ENCODE assay signal across 8 cellular contexts in genomic region chr13:94595006-94595942, GRCh38. TPM values are rescaled to one million over a fixed set of nuclear protein-coding genes. Genes with fewer than 3 reads are reported as not detected.
DNase-seq lines count a peak whose midpoint lies in the region; ATAC-seq, FAIRE-seq and TF ChIP-seq lines count a peak whose summit lies in the region.

No MANE protein-coding gene starts in this region.

- peaks cover 18% of the 10 kb centered on the region; the same call in 2 of the 3 replicates for H3K4me1 ChIP-seq in A549
- H3K4me1 ChIP-seq in OCI-LY1 (ENCODE audit: insufficient read depth, low read length, severe bottlenecking) = peaks cover 29% of the 10 kb centered on the region
- H3K4me1 ChIP-seq in skeletal muscle satellite cell (ENCODE audit: control insufficient read depth, insufficient read depth, low read length) = peaks cover 14% of the 10 kb centered on the region

- H3K9ac ChIP-seq in OCI-LY1 (ENCODE audit: low read length) (peak overlapping the region; percentile 90), skeletal muscle satellite cell (ENCODE audit: low read depth, low read length) (peak overlapping the region; percentile 97)

- ATAC-seq in A549 = peak; percentile 75 to 78
- ATAC-seq in GM18511 (IDR thresholded peaks at IDR 0.05; ENCODE audit: unreplicated experiment) = peak; percentile 70
- ATAC-seq in HG02938 (IDR thresholded peaks at IDR 0.05; ENCODE audit: unreplicated experiment) = peak; percentile 59
- peak; percentile 67 for ATAC-seq in activated naive CD8-positive, alpha-beta T cell treated with anti-CD3 and anti-CD28 coated beads, Interleukin-2, amount 10 ng/mL, durations not matched to agents 7 days and 5 days (ENCODE audit: low read depth)

- no peaks in the 10 kb centered on the region for H3K27me3 Mint-ChIP-seq in activated naive CD8-positive, alpha-beta T cell treated with anti-CD3 and anti-CD28 coated beads, Interleukin-2, amount 10 ng/mL, durations not matched to agents 7 days and 5 days

- H2AFZ ChIP-seq in OCI-LY1 (ENCODE audit: low read length) = no peak overlapping the region

- H3K4me1 Mint-ChIP-seq in activated naive CD8-positive, alpha-beta T cell treated with anti-CD3 and anti-CD28 coated beads, Interleukin-2, amount 10 ng/mL, durations not matched to agents 7 days and 5 days = peaks cover 27% of the 10 kb centered on the region

- peak in 1 of 2 experiments; percentile 11 for DNase-seq in A549 (ENCODE audit: low read depth in 1 of 2, low spot score in 1 of 2)
- peak; percentile 50 for DNase-seq in activated naive CD8-positive, alpha-beta T cell treated with anti-CD3 and anti-CD28 coated beads, Interleukin-2, amount 10 ng/mL, durations not matched to agents 7 days and 5 days
- DNase-seq in hepatic stellate cell (ENCODE audit: low spot score) = peak; percentile 31
- no peak for DNase-seq in NCI-H2107 (lab: John Stamatoyannopoulos, UW)

- POLR2A ChIA-PET in A549 (lab: Yijun Ruan, JAX) = interaction anchor here (0.8 to 2.2 kb wide), 6 partner anchors 10 to 46 kb away, joined by 3 to 30 read pairs (median 4); no protein-coding TSS in a partner anchor
- POLR2A ChIA-PET in activated naive CD8-positive, alpha-beta T cell treated with anti-CD3 and anti-CD28 coated beads, Interleukin-2, amount 10 ng/mL, durations not matched to agents 7 days and 5 days (lab: Charles Lee) = interaction anchor here (0.6 to 2.3 kb wide), 13 partner anchors 9 to 271 kb away, joined by 3 to 43 read pairs (median 5); no protein-coding TSS in a partner anchor

- no peaks in the 10 kb centered on the region for H4K20me1 ChIP-seq in OCI-LY1 (ENCODE audit: insufficient read depth, low read length)

- peaks cover 10% of the 10 kb centered on the region for H3F3A ChIP-seq in OCI-LY1 (ENCODE audit: insufficient read depth, low read length)

- peak overlapping the region; percentile 87 for H3K4me3 ChIP-seq in A549
- peak overlapping the region; percentile 86 for H3K4me3 ChIP-seq in OCI-LY1 (ENCODE audit: low read depth, low read length, poor library complexity, severe bottlenecking)
- peak overlapping the region; percentile 94 for H3K4me3 ChIP-seq in skeletal muscle satellite cell (ENCODE audit: low read length)

- H3K4me3 Mint-ChIP-seq in activated naive CD8-positive, alpha-beta T cell treated with anti-CD3 and anti-CD28 coated beads, Interleukin-2, amount 10 ng/mL, durations not matched to agents 7 days and 5 days = peak overlapping the region; percentile 91

- WGBS in A549 (ENCODE audit: missing lambda C conversion rate) = 10% methylated on average over 15 of the region's 16 CpGs

- H3K27ac ChIP-seq in A549 (peak overlapping the region; percentile 90 to 92), OCI-LY1 (ENCODE audit: low read depth, low read length, poor library complexity, severe bottlenecking) (peak overlapping the region; percentile 63)

- CTCF ChIA-PET in A549 (lab: Yijun Ruan, JAX) = interaction anchor here (1.6 kb wide), 1 partner anchor 22 kb away, joined by 7 read pairs; no protein-coding TSS in a partner anchor

- H3K79me2 ChIP-seq in OCI-LY1 (ENCODE audit: insufficient read depth, low read length) = peaks cover 28% of the 10 kb centered on the region

- FAIRE-seq in A549 (lab: Jason Lieb, UNC) = no peak

- peak overlapping the region; percentile 81 for H3K27ac Mint-ChIP-seq in activated naive CD8-positive, alpha-beta T cell treated with anti-CD3 and anti-CD28 coated beads, Interleukin-2, amount 10 ng/mL, durations not matched to agents 7 days and 5 days

- H3K9me3 Mint-ChIP-seq in activated naive CD8-positive, alpha-beta T cell treated with anti-CD3 and anti-CD28 coated beads, Interleukin-2, amount 10 ng/mL, durations not matched to agents 7 days and 5 days = no peaks in the 10 kb centered on the region

- peak overlapping the region; percentile 87 for H3K4me2 ChIP-seq in A549
- peak overlapping the region; percentile 84 for H3K4me2 ChIP-seq in OCI-LY1 (ENCODE audit: low read length)
- peak overlapping the region; percentile 95 for H3K4me2 ChIP-seq in skeletal muscle satellite cell (ENCODE audit: low read length)

- H3K9me2 ChIP-seq in OCI-LY1 (ENCODE audit: low read depth, low read length) = no peaks in the 10 kb centered on the region

- no peak for TF ChIP-seq POLR2A in A549 (IDR thresholded peaks at IDR 0.05; ENCODE audit: low read length)

- H3K27me3 ChIP-seq in OCI-LY1 (ENCODE audit: insufficient read depth, low read length) = no peaks in the 10 kb centered on the region
- H3K27me3 ChIP-seq in skeletal muscle satellite cell (ENCODE audit: control insufficient read depth, insufficient read depth, low read length) = no peaks in the 10 kb centered on the region

- no peaks in the 10 kb centered on the region for H3K9me3 ChIP-seq in A549
- no peaks in the 10 kb centered on the region for H3K9me3 ChIP-seq in OCI-LY1 (ENCODE audit: low read length)
- H3K9me3 ChIP-seq in skeletal muscle satellite cell (replicated peaks; ENCODE audit: low read length) = no peaks in the 10 kb centered on the region

- TF ChIP-seq CTCF in A549 (IDR thresholded peaks at IDR 0.05) (no peak), OCI-LY1 (IDR thresholded peaks at IDR 0.05; ENCODE audit: low read length) (no peak)

- no peak for TF ChIP-seq EP300 in A549 (IDR thresholded peaks at IDR 0.05)

- peaks cover 18% of the 10 kb centered on the region for H3K36me3 Mint-ChIP-seq in activated naive CD8-positive, alpha-beta T cell treated with anti-CD3 and anti-CD28 coated beads, Interleukin-2, amount 10 ng/mL, durations not matched to agents 7 days and 5 days

- no peak for TF ChIP-seq RAD21 in A549 (conservative IDR thresholded peaks at IDR 0.05 in 1 of 2, IDR thresholded peaks at IDR 0.05 in 1 of 2)

- H3K36me3 ChIP-seq in OCI-LY1 (ENCODE audit: insufficient read depth, low read length) = peaks cover 38% of the 10 kb centered on the region
- H3K36me3 ChIP-seq in skeletal muscle satellite cell (ENCODE audit: insufficient read depth, low read length) = peaks cover 27% of the 10 kb centered on the region

TF ChIP-seq in A549, 52 proteins besides CTCF, POLR2A, EP300 and RAD21 (continues in another document):
- no peak for TF ChIP-seq SMC3 (IDR thresholded peaks at IDR 0.05)
- TF ChIP-seq, protein P1, sequence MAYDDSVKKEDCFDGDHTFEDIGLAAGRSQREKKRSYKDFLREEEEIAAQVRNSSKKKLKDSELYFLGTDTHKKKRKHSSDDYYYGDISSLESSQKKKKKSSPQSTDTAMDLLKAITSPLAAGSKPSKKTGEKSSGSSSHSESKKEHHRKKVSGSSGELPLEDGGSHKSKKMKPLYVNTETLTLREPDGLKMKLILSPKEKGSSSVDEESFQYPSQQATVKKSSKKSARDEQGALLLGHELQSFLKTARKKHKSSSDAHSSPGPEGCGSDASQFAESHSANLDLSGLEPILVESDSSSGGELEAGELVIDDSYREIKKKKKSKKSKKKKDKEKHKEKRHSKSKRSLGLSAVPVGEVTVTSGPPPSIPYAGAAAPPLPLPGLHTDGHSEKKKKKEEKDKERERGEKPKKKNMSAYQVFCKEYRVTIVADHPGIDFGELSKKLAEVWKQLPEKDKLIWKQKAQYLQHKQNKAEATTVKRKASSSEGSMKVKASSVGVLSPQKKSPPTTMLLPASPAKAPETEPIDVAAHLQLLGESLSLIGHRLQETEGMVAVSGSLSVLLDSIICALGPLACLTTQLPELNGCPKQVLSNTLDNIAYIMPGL (CRISPR knock-in tag; IDR thresholded peaks at IDR 0.05; ENCODE audit: borderline replicate concordance) = no peak
- TF ChIP-seq ESRRA (IDR thresholded peaks at IDR 0.05; ENCODE audit: borderline replicate concordance, low read length) = no peak
- no peak for TF ChIP-seq MAZ (IDR thresholded peaks at IDR 0.05; ENCODE audit: borderline replicate concordance, low read depth, low read length)
- no peak for TF ChIP-seq JUNB (IDR thresholded peaks at IDR 0.05)
- TF ChIP-seq, protein P2, sequence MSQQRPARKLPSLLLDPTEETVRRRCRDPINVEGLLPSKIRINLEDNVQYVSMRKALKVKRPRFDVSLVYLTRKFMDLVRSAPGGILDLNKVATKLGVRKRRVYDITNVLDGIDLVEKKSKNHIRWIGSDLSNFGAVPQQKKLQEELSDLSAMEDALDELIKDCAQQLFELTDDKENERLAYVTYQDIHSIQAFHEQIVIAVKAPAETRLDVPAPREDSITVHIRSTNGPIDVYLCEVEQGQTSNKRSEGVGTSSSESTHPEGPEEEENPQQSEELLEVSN (IDR thresholded peaks at IDR 0.05; ENCODE audit: borderline replicate concordance, low read depth) = no peak
- TF ChIP-seq ATOH8 (CRISPR knock-in tag; IDR thresholded peaks at IDR 0.05; ENCODE audit: low read depth) = no peak
- no peak for TF ChIP-seq HEYL (CRISPR knock-in tag; IDR thresholded peaks at IDR 0.05)
- no peak for TF ChIP-seq BHLHE40 (IDR thresholded peaks at IDR 0.05; ENCODE audit: low read depth, low read length)
- TF ChIP-seq CEBPB (IDR thresholded peaks at IDR 0.05) = no peak
- TF ChIP-seq NR3C1 (IDR thresholded peaks at IDR 0.05) = no peak
- no peak for TF ChIP-seq FOXS1 (CRISPR knock-in tag; IDR thresholded peaks at IDR 0.05)

RNA-seq across cellular contexts. Expression of gene TGDS, which starts 0.7 kb away (rescaled TPM):
- polyA plus RNA-seq in A549 (2011; rRNA removed) (19.0 and 24.3 TPM in 2 replicates), A549 (2017; fragmentation: RNase III; extraction: RNeasy Plus Mini Kit Qiagen cat#74134 plus additional on column Dnase treatment) (6.7 to 7.3 TPM (median 6.8 TPM) in 3 replicates)
- 4.7 and 5.2 TPM in 2 replicates for polyA plus RNA-seq in A549 (2012; cell fraction: cytosol; rRNA removed)
- 3.3 and 4.6 TPM in 2 replicates for polyA plus RNA-seq in A549 (2012; cell fraction: nucleus; rRNA removed)
- 4.3 and 5.5 TPM in 2 replicates for polyA minus RNA-seq in A549 (2011; rRNA and poly(A)+ RNA removed)
- total RNA-seq in activated naive CD8-positive, alpha-beta T cell treated with anti-CD3 and anti-CD28 coated beads, Interleukin-2, amount 10 ng/mL, durations not matched to agents 7 days and 5 days = 10 to 100 TPM; 18.3 to 19.6 TPM
- 12.7 and 12.9 TPM in 2 replicates for total RNA-seq in skeletal muscle satellite cell (2012; rRNA removed)

RNA-seq across cellular contexts. Expression of gene GPR180, which starts 6.4 kb away (rescaled TPM):
- 6.3 and 7.8 TPM in 2 replicates for polyA plus RNA-seq in A549 (2011; rRNA removed)
- 1.1 and 1.4 TPM in 2 replicates for polyA plus RNA-seq in A549 (2012; cell fraction: cytosol; rRNA removed)
- 0.85 and 1.1 TPM in 2 replicates for polyA plus RNA-seq in A549 (2012; cell fraction: nucleus; rRNA removed)
- polyA plus RNA-seq in A549 (2017; fragmentation: RNase III; extraction: RNeasy Plus Mini Kit Qiagen cat#74134 plus additional on column Dnase treatment) = 3.4 to 3.8 TPM (median 3.6 TPM) in 3 replicates
- polyA minus RNA-seq in A549 (2011; rRNA and poly(A)+ RNA removed) = 4.6 and 5.4 TPM in 2 replicates
- 1 to 10 TPM; 5.3 to 5.4 TPM for total RNA-seq in activated naive CD8-positive, alpha-beta T cell treated with anti-CD3 and anti-CD28 coated beads, Interleukin-2, amount 10 ng/mL, durations not matched to agents 7 days and 5 days
- 9.2 and 11.7 TPM in 2 replicates for total RNA-seq in skeletal muscle satellite cell (2012; rRNA removed)
